In the genomic region with DNA sequence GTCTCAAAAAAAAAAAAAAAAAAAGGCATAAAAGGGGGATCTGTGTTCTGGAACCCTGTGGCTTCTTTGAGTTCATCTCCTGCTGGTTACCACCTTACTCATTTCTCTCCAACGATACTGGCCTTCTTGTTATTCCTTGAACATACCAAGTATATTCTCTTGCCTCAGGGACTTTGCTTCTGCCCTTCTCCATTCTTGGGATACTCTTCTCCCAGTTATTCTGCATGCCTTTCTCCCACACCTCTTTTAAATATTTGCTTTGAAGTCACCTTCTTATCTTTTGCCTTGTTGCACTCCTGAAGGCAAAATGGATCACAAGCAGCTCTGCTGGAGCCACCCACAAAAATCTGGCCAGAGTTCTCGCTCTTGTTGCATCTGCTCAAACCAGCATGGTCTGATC, we compare ENCODE assay signal across 29 cellular contexts.
A peak's percentile ranks its signal among the peaks of the same experiment; 100 is the strongest.
DNase-seq lines count a peak whose midpoint lies in the region; ATAC-seq, FAIRE-seq and TF ChIP-seq lines count a peak whose summit lies in the region.
"Had no signal": no experiment of that assay in that cellular context is flagged by ENCODE, and none has a peak within 500 bp of the region (broad histone marks: within the 10 kb centered on the region; RNA-seq: fewer than 3 reads in every experiment).

No MANE protein-coding gene starts in this region.

- peaks cover 24% of the 10 kb centered on the region for H3K36me3 Mint-ChIP-seq in activated CD4-positive, alpha-beta T cell treated with anti-CD3 and anti-CD28 coated beads for 36 hours (ENCODE audit: low read depth)
- H3K36me3 Mint-ChIP-seq in HFFc6 (ENCODE audit: low read depth) = no peaks in the 10 kb centered on the region; the same call in 1 of the 2 replicates
- no peaks in the 10 kb centered on the region for H3K36me3 Mint-ChIP-seq in astrocyte (ENCODE audit: low read depth, unreplicated experiment)
- H3K36me3 Mint-ChIP-seq in naive thymus-derived CD4-positive, alpha-beta T cell = peaks cover 13 to 49% (median 35%) of the 10 kb centered on the region in 5 donors
- H3K36me3 Mint-ChIP-seq in H9 (ENCODE audit: insufficient read depth in 1 of 3, low read depth in 3 of 3) = no peaks in the 10 kb centered on the region
- H3K36me3 Mint-ChIP-seq: WTC11 had no signal

- H4K20me1 ChIP-seq in astrocyte (ENCODE audit: insufficient read depth, low read length) (no peaks in the 10 kb centered on the region), H9 (ENCODE audit: control insufficient read depth, insufficient read depth, insufficient read length) (no peaks in the 10 kb centered on the region)

- H3K23ac ChIP-seq in H9 (ENCODE audit: insufficient read length, low read depth, low read length) = no peak overlapping the region

- H3K56ac ChIP-seq in H9 (ENCODE audit: insufficient read length, low read depth, low read length) = no peak overlapping the region

- no peaks in the 10 kb centered on the region for H3K4me1 ChIP-seq in astrocyte (ENCODE audit: insufficient read depth, low read length)
- no peaks in the 10 kb centered on the region for H3K4me1 ChIP-seq in naive thymus-derived CD4-positive, alpha-beta T cell (ENCODE audit: control insufficient read depth in 2 of 2, insufficient read depth in 2 of 2, low read length in 2 of 2)
- no peaks in the 10 kb centered on the region for H3K4me1 ChIP-seq in H9 (ENCODE audit: insufficient read depth, low read length)

- H3K14ac ChIP-seq in H9 (ENCODE audit: insufficient read depth, low read length) = no peak overlapping the region

- H3K27ac ChIP-seq in astrocyte (ENCODE audit: low read depth, low read length) (no peak overlapping the region), H9 (ENCODE audit: insufficient read length, low read depth, low read length) (no peak overlapping the region)
- no peak overlapping the region for H3K27ac ChIP-seq in naive thymus-derived CD4-positive, alpha-beta T cell (ENCODE audit: low read depth, low read length)
- H3K27ac ChIP-seq: KMS-11, neutrophil, suprapubic skin had no signal

- no peak for ATAC-seq in activated CD4-positive, alpha-beta T cell treated with anti-CD3 and anti-CD28 coated beads for 36 hours
- ATAC-seq in naive thymus-derived CD4-positive, alpha-beta T cell = no peak
- ATAC-seq in HG03095 (IDR thresholded peaks at IDR 0.05; ENCODE audit: unreplicated experiment) = no peak
- ATAC-seq: left cardiac atrium, PC-3, right cardiac atrium, WTC11 had no signal

- no peak overlapping the region for H2AFZ ChIP-seq in astrocyte (ENCODE audit: low read depth, low read length)
- H2AFZ ChIP-seq in H9 (ENCODE audit: low read length) = no peak overlapping the region
- H2AFZ ChIP-seq: hepatocyte had no signal

- H3K4me3 ChIP-seq in astrocyte (ENCODE audit: insufficient read depth, low read depth, low read length) = no peak overlapping the region
- H3K4me3 ChIP-seq in naive thymus-derived CD4-positive, alpha-beta T cell (ENCODE audit: low read length) = no peak overlapping the region
- H3K4me3 ChIP-seq: hepatocyte, smooth muscle cell, suprapubic skin had no signal

- no peak overlapping the region for H2BK120ac ChIP-seq in H9 (ENCODE audit: low read depth, low read length, poor library complexity, severe bottlenecking)

- WGBS in H9 (ENCODE audit: extremely low coverage, insufficient read length, low lambda C conversion rate) = no CpG with 5 or more reads among the region's 2 CpGs

- H2BK15ac ChIP-seq in H9 (ENCODE audit: low read depth, low read length) = no peak overlapping the region

- no peaks in the 10 kb centered on the region for H3K27me3 Mint-ChIP-seq in activated CD4-positive, alpha-beta T cell treated with anti-CD3 and anti-CD28 coated beads for 36 hours
- H3K27me3 Mint-ChIP-seq in HFFc6 (ENCODE audit: insufficient read depth) (no peaks in the 10 kb centered on the region; the same call in 1 of the 2 replicates), astrocyte (ENCODE audit: low read depth, unreplicated experiment) (no peaks in the 10 kb centered on the region), H9 (ENCODE audit: low read depth) (no peaks in the 10 kb centered on the region)
- H3K27me3 Mint-ChIP-seq in naive thymus-derived CD4-positive, alpha-beta T cell = no peaks in the 10 kb centered on the region
- H3K27me3 Mint-ChIP-seq: activated naive CD4-positive, alpha-beta T cell treated with anti-CD3 and anti-CD28 coated beads, Interleukin-2, amount 10 ng/mL, durations not matched to agents 7 days and 5 days; CD4-positive, CD25-positive, alpha-beta regulatory T cell had no signal

- H3K27me3 ChIP-seq in astrocyte (ENCODE audit: insufficient read depth, low read length) (no peaks in the 10 kb centered on the region), H9 (ENCODE audit: insufficient read depth, low read length) (no peaks in the 10 kb centered on the region)
- H3K27me3 ChIP-seq in naive thymus-derived CD4-positive, alpha-beta T cell (ENCODE audit: control insufficient read depth in 2 of 2, insufficient read depth in 2 of 2, low read length in 2 of 2) = no peaks in the 10 kb centered on the region
- H3K27me3 ChIP-seq: hepatocyte, neutrophil, suprapubic skin had no signal

- no peaks in the 10 kb centered on the region for H3K23me2 ChIP-seq in H9 (ENCODE audit: insufficient read length, low read depth, low read length, poor library complexity, severe bottlenecking)

- TF ChIP-seq CTCF in HFFc6 (IDR thresholded peaks at IDR 0.05) (no peak), astrocyte (IDR thresholded peaks at IDR 0.05; ENCODE audit: insufficient read depth, low read depth, low read length) (no peak), H9 (conservative IDR thresholded peaks at IDR 0.05) (no peak)

- peak overlapping the region; percentile 14 for H3K27ac Mint-ChIP-seq in activated CD4-positive, alpha-beta T cell treated with anti-CD3 and anti-CD28 coated beads for 36 hours
- H3K27ac Mint-ChIP-seq in HFFc6 (0 out of 2 replicates have a peak overlapping the region, but pooled peaks have one; percentile 12), astrocyte (ENCODE audit: unreplicated experiment) (no peak overlapping the region), H9 (no peak overlapping the region)
- H3K27ac Mint-ChIP-seq in naive thymus-derived CD4-positive, alpha-beta T cell = peak overlapping the region in 5 of 9 donors; percentile 3 to 87 (median 66)
- H3K27ac Mint-ChIP-seq: activated naive CD4-positive, alpha-beta T cell treated with anti-CD3 and anti-CD28 coated beads, Interleukin-2, amount 10 ng/mL, durations not matched to agents 7 days and 5 days; WTC11 had no signal

- no peak overlapping the region for H3K4me3 Mint-ChIP-seq in activated CD4-positive, alpha-beta T cell treated with anti-CD3 and anti-CD28 coated beads for 36 hours
- H3K4me3 Mint-ChIP-seq in HFFc6 = no peak overlapping the region; the same call in 1 of the 2 replicates
- no peak overlapping the region for H3K4me3 Mint-ChIP-seq in astrocyte (ENCODE audit: unreplicated experiment)
- H3K4me3 Mint-ChIP-seq in naive thymus-derived CD4-positive, alpha-beta T cell = peak overlapping the region in 1 of 10 donors; percentile 11
- H3K4me3 Mint-ChIP-seq in H9 = no peak overlapping the region
- H3K4me3 Mint-ChIP-seq: activated naive CD4-positive, alpha-beta T cell treated with anti-CD3 and anti-CD28 coated beads, Interleukin-2, amount 10 ng/mL, durations not matched to agents 7 days and 5 days; WTC11 had no signal

- H3K36me3 ChIP-seq in astrocyte (ENCODE audit: insufficient read depth, low read length) = no peaks in the 10 kb centered on the region
- peaks cover 0 to 5% (median 0%) of the 10 kb centered on the region in 3 experiments for H3K36me3 ChIP-seq in naive thymus-derived CD4-positive, alpha-beta T cell (ENCODE audit: control insufficient read depth in 2 of 3, insufficient read depth in 3 of 3, low read length in 3 of 3)
- H3K36me3 ChIP-seq: neutrophil, suprapubic skin had no signal

- no peak overlapping the region for H4K91ac ChIP-seq in H9 (ENCODE audit: insufficient read length, low read depth, low read length)

- H4K5ac ChIP-seq in H9 (ENCODE audit: insufficient read length, low read depth, low read length) = no peak overlapping the region

- H3K9me3 ChIP-seq in astrocyte (ENCODE audit: insufficient read depth, low read depth, low read length) (no peaks in the 10 kb centered on the region), H9 (ENCODE audit: control insufficient read depth, low read depth, low read length) (no peaks in the 10 kb centered on the region)
- no peaks in the 10 kb centered on the region for H3K9me3 ChIP-seq in naive thymus-derived CD4-positive, alpha-beta T cell (ENCODE audit: control insufficient read depth in 2 of 3, low read length in 3 of 3)
- H3K9me3 ChIP-seq: neutrophil, suprapubic skin had no signal

- H2BK5ac ChIP-seq in H9 (ENCODE audit: insufficient read length, low read length) = no peak overlapping the region

- H3T11ph ChIP-seq in H9 (ENCODE audit: low read length) = no peak overlapping the region

- intact Hi-C loops in activated CD4-positive, alpha-beta T cell treated with anti-CD3 and anti-CD28 coated beads for 36 hours (cut with DNase I, micrococcal nuclease) = no loop called here
- intact Hi-C loops in naive thymus-derived CD4-positive, alpha-beta T cell (cut with micrococcal nuclease) = no loop called here

- peaks cover 7% of the 10 kb centered on the region for H3K9me3 Mint-ChIP-seq in activated CD4-positive, alpha-beta T cell treated with anti-CD3 and anti-CD28 coated beads for 36 hours (ENCODE audit: low read depth)
- H3K9me3 Mint-ChIP-seq in HFFc6 (no peaks in the 10 kb centered on the region), astrocyte (ENCODE audit: unreplicated experiment) (peaks cover 8% of the 10 kb centered on the region), H9 (peaks cover 0 to 6% of the 10 kb centered on the region in 2 experiments; a peak in 3 of 5 replicates)
- peaks cover 0 to 9% (median 0%) of the 10 kb centered on the region in 11 donors for H3K9me3 Mint-ChIP-seq in naive thymus-derived CD4-positive, alpha-beta T cell

- H3K4me1 Mint-ChIP-seq in activated CD4-positive, alpha-beta T cell treated with anti-CD3 and anti-CD28 coated beads for 36 hours = peaks cover 57% of the 10 kb centered on the region
- H3K4me1 Mint-ChIP-seq in HFFc6 (ENCODE audit: low read depth) (peaks cover 22% of the 10 kb centered on the region), astrocyte (ENCODE audit: low read depth, unreplicated experiment) (peaks cover 2% of the 10 kb centered on the region), H9 (peaks cover 8 to 10% of the 10 kb centered on the region in 2 experiments)
- H3K4me1 Mint-ChIP-seq in naive thymus-derived CD4-positive, alpha-beta T cell = peaks cover 38 to 79% (median 75%) of the 10 kb centered on the region in 7 donors

- no peak overlapping the region for H3K4ac ChIP-seq in H9 (ENCODE audit: low read depth, low read length)

- H3K9ac ChIP-seq in astrocyte (ENCODE audit: low read length) = no peak overlapping the region
- no peak overlapping the region for H3K9ac ChIP-seq in H9 (ENCODE audit: extremely low read depth, insufficient read length, low read length)
- H3K9ac ChIP-seq: KMS-11 had no signal

- H2BK12ac ChIP-seq in H9 (ENCODE audit: insufficient read length, low read depth, low read length) = no peak overlapping the region

- no peak for FAIRE-seq in astrocyte (lab: Jason Lieb, UNC)
- FAIRE-seq: bronchial epithelial cell, GM12891, urothelium cell line had no signal

- no peak overlapping the region for H2BK20ac ChIP-seq in H9 (ENCODE audit: low read depth, low read length, poor library complexity, severe bottlenecking)

- H3K79me2 ChIP-seq in astrocyte (ENCODE audit: insufficient read depth, low read length) = no peaks in the 10 kb centered on the region
- H3K79me2 ChIP-seq in H9 (ENCODE audit: insufficient read depth, low read length) = no peaks in the 10 kb centered on the region

- H3K4me2 ChIP-seq in astrocyte (ENCODE audit: low read length) (no peak overlapping the region), H9 (ENCODE audit: insufficient read depth, insufficient read length, low read length) (no peak overlapping the region)
- H3K4me2 ChIP-seq: hepatocyte, KMS-11, smooth muscle cell had no signal

- no peak overlapping the region for H3K18ac ChIP-seq in H9 (ENCODE audit: insufficient read length, low read depth, low read length)

- POLR2A ChIA-PET in activated CD4-positive, alpha-beta T cell treated with anti-CD3 and anti-CD28 coated beads for 36 hours (lab: Charles Lee) = no interaction called here
- POLR2A ChIA-PET in naive thymus-derived CD4-positive, alpha-beta T cell (lab: Charles Lee) = interaction anchor here (0.7 kb wide), 1 partner anchor 222 kb away, joined by 3 read pairs; no protein-coding TSS in a partner anchor

- CTCF ChIA-PET in activated CD4-positive, alpha-beta T cell treated with anti-CD3 and anti-CD28 coated beads for 36 hours (lab: Charles Lee) = interaction anchor here (0.7 kb wide), 1 partner anchor 208 kb away, joined by 3 read pairs; no protein-coding TSS in a partner anchor
- CTCF ChIA-PET in naive thymus-derived CD4-positive, alpha-beta T cell (lab: Charles Lee) = no interaction called here

- DNase-seq in activated CD4-positive, alpha-beta T cell treated with anti-CD3 and anti-CD28 coated beads for 36 hours = no peak
- DNase-seq in activated CD4-positive, alpha-beta T cell treated with anti-CD3 and anti-CD28 coated beads for 4 hours = no peak
- DNase-seq in HFFc6 (no peak), astrocyte (ENCODE audit: low read depth) (peak; percentile 12), C1 segment of cervical spinal cord (lab: John Stamatoyannopoulos, UW) (no peak), H9 (no peak)
- no peak for DNase-seq in naive thymus-derived CD4-positive, alpha-beta T cell
- DNase-seq: activated CD4-positive, alpha-beta T cell treated with anti-CD3 and anti-CD28 coated beads, Interleukin-2, amount 50 U/mL, for 48 hours; activated naive CD4-positive, alpha-beta T cell treated with anti-CD3 and anti-CD28 coated beads, Interleukin-2, amount 10 ng/mL, durations not matched to agents 7 days and 5 days; CD4-positive, CD25-positive, alpha-beta regulatory T cell; left cardiac atrium; NCI-H1417; NCI-H2081; NCI-H2227 treated with DMSO at 0.1 percent for 48 hours; NCI-H526 treated with DMSO at 0.1 percent for 48 hours; PC-3; right cardiac atrium; SHP77; stimulated activated naive CD4-positive, alpha-beta T cell had no signal

- no peak overlapping the region for H4K8ac ChIP-seq in H9 (replicated peaks; ENCODE audit: insufficient read length, low read depth, low read length)

- no peaks in the 10 kb centered on the region for H3K79me1 ChIP-seq in H9 (ENCODE audit: insufficient read depth, low read depth, low read length, poor library complexity, severe bottlenecking)

- no peak overlapping the region for H2AK5ac ChIP-seq in H9 (ENCODE audit: insufficient read length, low read length)

Comparison
In these comparisons a context has a peak if more than half of its experiments do, and no peak if none do; other contexts are left out.
1. H3K27ac Mint-ChIP-seq: peak in activated CD4-positive, alpha-beta T cell treated with anti-CD3 and anti-CD28 coated beads for 36 hours (single experiment), HFFc6 (single experiment) and naive thymus-derived CD4-positive, alpha-beta T cell (5 of 9); none in astrocyte (single experiment) and H9 (0 of 3).